8 cellular contexts compared by ENCODE assay signal in the genomic region with DNA sequence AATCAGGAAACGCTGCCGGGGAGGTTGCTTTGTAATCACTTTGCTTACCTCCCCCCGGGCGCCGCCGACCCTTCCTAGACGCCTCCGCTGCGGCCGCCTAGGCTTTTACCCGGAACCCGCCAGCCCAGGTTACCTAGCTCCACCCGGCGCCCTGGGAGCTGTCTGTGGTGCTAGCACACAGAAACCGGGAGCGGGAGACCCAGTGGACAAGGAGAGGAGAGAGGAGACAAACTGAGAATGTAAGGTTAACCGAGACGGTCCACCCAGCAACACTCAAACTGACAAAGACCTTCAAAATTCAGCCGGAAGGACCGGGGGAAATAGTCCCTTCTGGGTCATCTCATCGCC. TPM values are rescaled to one million over a fixed set of nuclear protein-coding genes. Genes with fewer than 3 reads are reported as not detected.
A peak's percentile ranks its signal among the peaks of the same experiment; 100 is the strongest.
DNase-seq lines count a peak whose midpoint lies in the region; ATAC-seq and TF ChIP-seq lines count a peak whose summit lies in the region.

No MANE protein-coding gene starts in this region.

- no peak for ATAC-seq in GM18907 (IDR thresholded peaks at IDR 0.05; ENCODE audit: unreplicated experiment)

- no peaks in the 10 kb centered on the region for H3K36me3 ChIP-seq in neuron (ENCODE audit: insufficient read depth, low read length)

- peak overlapping the region; percentile 76 for H2AFZ ChIP-seq in neuron (ENCODE audit: low read depth, low read length)

- peaks cover 82% of the 10 kb centered on the region for H3K27me3 ChIP-seq in neuron (ENCODE audit: insufficient read depth, low read length)

- no peak for TF ChIP-seq CTCF in epithelial cell of esophagus (IDR thresholded peaks at IDR 0.05; ENCODE audit: insufficient read depth, low read depth, low read length, missing control alignments)

- peak; percentile 94 for DNase-seq in ELF-1 (ENCODE audit: low read depth, low spot score)
- DNase-seq in NCI-H460 (ENCODE audit: extremely low read depth, low read depth): peak; percentile 42
- DNase-seq in epithelial cell of esophagus (ENCODE audit: low read depth): peak; percentile 69
- no peak for DNase-seq in NCI-H1694 treated with DMSO at 0.1 percent for 48 hours (lab: John Stamatoyannopoulos, UW)
- DNase-seq in D341Med (ENCODE audit: low spot score): no peak
- no peak for DNase-seq in CD1c-positive myeloid dendritic cell (ENCODE audit: extremely low spot score)

- peaks cover 16% of the 10 kb centered on the region for H3K4me1 ChIP-seq in neuron (ENCODE audit: insufficient read depth, low read length)

- no peaks in the 10 kb centered on the region for H3K9me3 ChIP-seq in neuron (ENCODE audit: low read length)

- H3K4me3 ChIP-seq in epithelial cell of esophagus (ENCODE audit: low read length) (no peak overlapping the region), neuron (ENCODE audit: low read length) (peak overlapping the region; percentile 32)

RNA-seq across cellular contexts. Expression of gene BARHL2, which starts 9.8 kb away (rescaled TPM):
- not detected in 2 replicates for total RNA-seq in NCI-H460 (2014; rRNA removed; shearing (Covaris generic))
- polyA plus RNA-seq in NCI-H460 (2014; cell fraction: nucleus; rRNA removed): not detected in 2 replicates

Comparison
In these comparisons a context has a peak if more than half of its experiments do, and no peak if none do; other contexts are left out.
1. DNase-seq: peak in ELF-1 (single experiment), NCI-H460 (single experiment) and epithelial cell of esophagus (single experiment); none in NCI-H1694 treated with DMSO at 0.1 percent for 48 hours (single experiment), D341Med (single experiment) and CD1c-positive myeloid dendritic cell (single experiment).